Comparison of ENCODE assay signal across 17 cellular contexts in the genomic region with DNA sequence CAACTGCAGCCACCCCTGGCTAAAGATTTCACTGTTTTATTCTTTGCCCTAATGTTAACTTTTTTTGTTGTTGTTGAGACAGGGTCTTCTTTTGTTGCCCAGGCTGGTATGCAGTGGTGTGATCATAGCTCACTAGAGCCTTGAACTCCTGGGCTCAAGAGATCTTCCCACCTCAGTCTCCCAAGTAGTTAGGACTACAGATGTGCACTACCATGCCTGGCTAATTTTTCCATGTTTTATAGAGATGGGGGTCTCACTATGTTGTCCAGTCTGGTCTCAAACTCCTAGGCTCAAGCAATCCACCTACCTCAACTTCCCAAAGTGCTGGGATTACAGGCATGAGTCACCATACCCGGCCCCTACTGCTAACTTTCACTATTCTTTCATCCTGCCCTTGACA.
DNase-seq lines count a peak whose midpoint lies in the region; ATAC-seq, FAIRE-seq and TF ChIP-seq lines count a peak whose summit lies in the region.
"Had no signal": no experiment of that assay in that cellular context is flagged by ENCODE, and none has a peak within 500 bp of the region (broad histone marks: within the 10 kb centered on the region; RNA-seq: fewer than 3 reads in every experiment).

No MANE protein-coding gene starts in this region.

- FAIRE-seq in HepG2 (lab: Jason Lieb, UNC) (no peak), HTR-8/SVneo (lab: Jason Lieb, UNC) (no peak)
- FAIRE-seq: A549, D721Med, H1 had no signal

- ATAC-seq in HepG2 (no peak), right lobe of liver (no peak), WTC11 (no peak)
- ATAC-seq: A549 had no signal

- no peak overlapping the region for H3K27ac Mint-ChIP-seq in WTC11

- intact Hi-C loops in HepG2 (cut with micrococcal nuclease; ENCODE audit: unreplicated experiment), result no loop called here
- intact Hi-C loops in right lobe of liver (cut with DNase I), result loop anchor here in 1 of 2 donors (10.0 kb wide), 1 partner anchor 379 kb away; no protein-coding TSS in a partner anchor
- intact Hi-C loops in esophagus muscularis mucosa (cut with DNase I), result no loop called here
- intact Hi-C loops in spleen (cut with DNase I; ENCODE audit: low total_unique reads), result loop anchor here (10.0 kb wide), 1 partner anchor 469 kb away; no protein-coding TSS in a partner anchor

- H3K27me3 Mint-ChIP-seq in WTC11 (ENCODE audit: low read depth), result no peaks in the 10 kb centered on the region

- TF ChIP-seq RAD21 in HepG2 (CRISPR knock-in tag; IDR thresholded peaks at IDR 0.05) (no peak), SK-N-SH (IDR thresholded peaks at IDR 0.05; ENCODE audit: low read length) (no peak)

- peaks cover 27% of the 10 kb centered on the region for H3K4me1 ChIP-seq in HepG2 (ENCODE audit: insufficient read depth, low read length)
- peaks cover 0 to 4% (median 0%) of the 10 kb centered on the region in 4 donors for H3K4me1 ChIP-seq in right lobe of liver
- H3K4me1 ChIP-seq in esophagus muscularis mucosa, result peaks cover 47 to 64% (median 59%) of the 10 kb centered on the region in 4 donors
- H3K4me1 ChIP-seq in spleen, result peaks cover 24 to 70% (median 54%) of the 10 kb centered on the region in 6 donors
- peaks cover 35 to 39% of the 10 kb centered on the region in 2 experiments for H3K4me1 ChIP-seq in SK-N-SH (ENCODE audit: control insufficient read depth in 1 of 2, insufficient read depth in 2 of 2, low read depth in 1 of 2, low read length in 1 of 2)

- no peaks in the 10 kb centered on the region for H3K27me3 ChIP-seq in HepG2 (ENCODE audit: control insufficient read depth in 1 of 2, insufficient read depth in 2 of 2, low read length in 2 of 2)
- no peaks in the 10 kb centered on the region for H3K27me3 ChIP-seq in right lobe of liver
- H3K27me3 ChIP-seq in esophagus muscularis mucosa, result no peaks in the 10 kb centered on the region
- no peaks in the 10 kb centered on the region for H3K27me3 ChIP-seq in spleen (replicated peaks in 1 of 7)
- no peaks in the 10 kb centered on the region for H3K27me3 ChIP-seq in SK-N-SH (ENCODE audit: insufficient read depth)
- H3K27me3 ChIP-seq: BLaER1, SJSA1 had no signal

- H4K20me1 ChIP-seq in HepG2 (ENCODE audit: insufficient read depth, low read length) (no peaks in the 10 kb centered on the region), SK-N-SH (ENCODE audit: insufficient read depth) (no peaks in the 10 kb centered on the region)
- H4K20me1 ChIP-seq: BLaER1 had no signal

- peaks cover 20% of the 10 kb centered on the region for H3F3A ChIP-seq in SK-N-SH (replicated peaks; ENCODE audit: insufficient read depth)

- no peak overlapping the region for H3K9ac ChIP-seq in HepG2 (ENCODE audit: insufficient read depth, low read depth, low read length)
- H3K9ac ChIP-seq in SK-N-SH, result no peak overlapping the region
- H3K9ac ChIP-seq: BLaER1 had no signal

- POLR2A ChIA-PET in HepG2 (lab: Yijun Ruan, JAX), result no interaction called here
- POLR2A ChIA-PET in WTC11 (lab: Charles Lee), result no interaction called here
- POLR2A ChIA-PET in SK-N-SH (lab: Yijun Ruan, JAX), result no interaction called here

- H3K4me3 Mint-ChIP-seq in WTC11, result no peak overlapping the region

- DNase-seq in HepG2 (ENCODE audit: low spot score), result no peak
- no peak for DNase-seq in right lobe of liver
- DNase-seq in WTC11 (ENCODE audit: low spot score), result no peak
- no peak for DNase-seq in esophagus muscularis mucosa (ENCODE audit: extremely low spot score)
- DNase-seq in spleen, result no peak
- no peak for DNase-seq in HTR-8/SVneo (ENCODE audit: insufficient read length, low spot score)
- no peak for DNase-seq in SK-N-SH
- DNase-seq in GM20000 (ENCODE audit: low spot score), result no peak
- DNase-seq: NCI-H1105 treated with DMSO at 0.1 percent for 48 hours, NCI-H1694, NCI-H2081 treated with DMSO at 0.1 percent for 48 hours, NCI-H774 had no signal

- H3K79me2 ChIP-seq in HepG2 (ENCODE audit: insufficient read depth, low read length) (no peaks in the 10 kb centered on the region), SK-N-SH (ENCODE audit: insufficient read depth) (no peaks in the 10 kb centered on the region)

- no peaks in the 10 kb centered on the region for H3K9me2 ChIP-seq in SK-N-SH

- H3K4me1 Mint-ChIP-seq in WTC11, result peaks cover 68% of the 10 kb centered on the region

- 60% methylated on average over 1 of the region's 1 CpG for WGBS in HepG2 (ENCODE audit: low lambda C conversion rate)
- WGBS in right lobe of liver (ENCODE audit: insufficient coverage, low coverage, low lambda C conversion rate, missing lambda C conversion rate), result 89% methylated on average over 1 of the region's 1 CpG
- WGBS in esophagus muscularis mucosa, result 67% methylated on average over 1 of the region's 1 CpG
- 63 to 89% (median 83%) methylated on average over 1 of the region's 1 CpG for WGBS in spleen, 5 donors
- 69% methylated on average over 1 of the region's 1 CpG for WGBS in SK-N-SH (ENCODE audit: low lambda C conversion rate)

- TF ChIP-seq EP300 in HepG2 (IDR thresholded peaks at IDR 0.05; ENCODE audit: low read depth in 2 of 2, low read length in 2 of 2) (no peak), HepG2 (CRISPR knock-in tag; IDR thresholded peaks at IDR 0.05; ENCODE audit: borderline replicate concordance) (no peak), esophagus muscularis mucosa (IDR thresholded peaks at IDR 0.05) (no peak), SK-N-SH (IDR thresholded peaks at IDR 0.05; ENCODE audit: borderline replicate concordance in 1 of 2, low read depth in 1 of 2, low read length in 1 of 2) (no peak)

- no peak overlapping the region for H3K4me2 ChIP-seq in HepG2 (ENCODE audit: low read depth, low read length)
- H3K4me2 ChIP-seq in SK-N-SH, result no peak overlapping the region
- H3K4me2 ChIP-seq: A549 had no signal

- H2AFZ ChIP-seq in HepG2 (ENCODE audit: low read length) (no peak overlapping the region), SK-N-SH (ENCODE audit: low read depth) (no peak overlapping the region)

- no TSS peak for BruUV-seq in HepG2 (replicated peaks; lab: Mats Ljungman, UMichigan)

- no peaks in the 10 kb centered on the region for H3K36me3 Mint-ChIP-seq in WTC11

- no peak for TF ChIP-seq CTCF in HepG2 (CRISPR knock-in tag; IDR thresholded peaks at IDR 0.05)
- no peak for TF ChIP-seq CTCF in right lobe of liver (IDR thresholded peaks at IDR 0.05)
- TF ChIP-seq CTCF in WTC11 (IDR thresholded peaks at IDR 0.05), result no peak
- no peak for TF ChIP-seq CTCF in esophagus muscularis mucosa (IDR thresholded peaks at IDR 0.05)
- no peak for TF ChIP-seq CTCF in spleen (IDR thresholded peaks at IDR 0.05 in 8 of 11, conservative IDR thresholded peaks at IDR 0.05 in 3 of 11)
- no peak for TF ChIP-seq CTCF in SK-N-SH (IDR thresholded peaks at IDR 0.05)
- no peak for TF ChIP-seq CTCF in GM20000 (IDR thresholded peaks at IDR 0.05; ENCODE audit: extremely low read depth, missing control alignments)

- H3K4me3 ChIP-seq in HepG2 (replicated peaks in 1 of 3; ENCODE audit: insufficient read depth in 1 of 3, low read depth in 2 of 3, low read length in 3 of 3) (no peak overlapping the region), right lobe of liver (no peak overlapping the region), esophagus muscularis mucosa (no peak overlapping the region), spleen (no peak overlapping the region), SK-N-SH (ENCODE audit: low read depth in 2 of 2, low read length in 1 of 2) (no peak overlapping the region)
- H3K4me3 ChIP-seq: A549, BLaER1, SJSA1 had no signal

- TF ChIP-seq POLR2A in HepG2 (IDR thresholded peaks at IDR 0.05; ENCODE audit: insufficient read depth in 1 of 2, low read depth in 2 of 2, low read length in 2 of 2), result no peak
- TF ChIP-seq POLR2A in right lobe of liver (IDR thresholded peaks at IDR 0.05), result no peak
- TF ChIP-seq POLR2A in esophagus muscularis mucosa (IDR thresholded peaks at IDR 0.05; ENCODE audit: low read depth), result no peak
- TF ChIP-seq POLR2A in spleen (IDR thresholded peaks at IDR 0.05), result no peak

- in situ Hi-C loops in HepG2 (cut with HindIII; ENCODE audit: extremely low pct_ligation_motif_present, low pct_unique_long_range_greater_than_20kb), result no loop called here

- H3K9me3 ChIP-seq in HepG2 (ENCODE audit: low read length), result no peaks in the 10 kb centered on the region
- no peaks in the 10 kb centered on the region for H3K9me3 ChIP-seq in right lobe of liver
- H3K9me3 ChIP-seq in esophagus muscularis mucosa, result no peaks in the 10 kb centered on the region
- no peaks in the 10 kb centered on the region for H3K9me3 ChIP-seq in spleen
- H3K9me3 ChIP-seq in SK-N-SH, result no peaks in the 10 kb centered on the region
- H3K9me3 ChIP-seq: A549, BLaER1, SJSA1 had no signal

- H3K36me3 ChIP-seq in HepG2 (replicated peaks in 1 of 2; ENCODE audit: control insufficient read depth in 1 of 2, insufficient read depth in 2 of 2, low read length in 2 of 2), result no peaks in the 10 kb centered on the region
- no peaks in the 10 kb centered on the region for H3K36me3 ChIP-seq in right lobe of liver
- no peaks in the 10 kb centered on the region for H3K36me3 ChIP-seq in esophagus muscularis mucosa
- peaks cover 0 to 10% (median 0%) of the 10 kb centered on the region in 6 donors for H3K36me3 ChIP-seq in spleen
- H3K36me3 ChIP-seq in SK-N-SH (replicated peaks in 1 of 2; ENCODE audit: control insufficient read depth in 1 of 2, insufficient read depth in 2 of 2, low read length in 1 of 2), result peaks cover 0 to 5% of the 10 kb centered on the region in 2 experiments
- H3K36me3 ChIP-seq: SJSA1 had no signal

- H3K9me3 Mint-ChIP-seq in WTC11, result no peaks in the 10 kb centered on the region

- H3K27ac ChIP-seq in HepG2 (ENCODE audit: extremely low read length, insufficient read depth, low read length), result no peak overlapping the region
- no peak overlapping the region for H3K27ac ChIP-seq in right lobe of liver
- H3K27ac ChIP-seq in esophagus muscularis mucosa (replicated peaks in 1 of 4), result peak overlapping the region in 3 of 4 donors; percentile 12 to 38 (median 26)
- H3K27ac ChIP-seq in spleen, result peak overlapping the region in 6 of 8 donors; percentile 56 to 86 (median 76)
- H3K27ac ChIP-seq in SK-N-SH (ENCODE audit: low read depth in 2 of 2, low read length in 1 of 2), result no peak overlapping the region
- H3K27ac ChIP-seq: A549, BLaER1, SJSA1 had no signal

- CTCF ChIA-PET in HepG2 (lab: Yijun Ruan, JAX; ENCODE audit: low intra/inter-chr PET ratio, low total read pairs), result no interaction called here
- CTCF ChIA-PET in WTC11 (lab: Charles Lee), result interaction anchor here (12.1 kb wide), 1 partner anchor 46 kb away, joined by 242 read pairs; no protein-coding TSS in a partner anchor
- CTCF ChIA-PET in SK-N-SH (lab: Yijun Ruan, JAX), result interaction anchor here (1.4 to 5.3 kb wide), 4 partner anchors 49 to 387 kb away, joined by 5 to 69 read pairs (median 29); no protein-coding TSS in a partner anchor

TF ChIP-seq in HepG2, 621 proteins besides CTCF, POLR2A, EP300 and RAD21 (continues in another document):
- TF ChIP-seq ZNF121 (CRISPR knock-in tag; IDR thresholded peaks at IDR 0.05), result peak; percentile 57; the same call in 1 of the 2 replicates

TF ChIP-seq in SK-N-SH, 30 proteins besides CTCF, POLR2A, EP300 and RAD21 (continues in another document):
- TF ChIP-seq, protein P1, sequence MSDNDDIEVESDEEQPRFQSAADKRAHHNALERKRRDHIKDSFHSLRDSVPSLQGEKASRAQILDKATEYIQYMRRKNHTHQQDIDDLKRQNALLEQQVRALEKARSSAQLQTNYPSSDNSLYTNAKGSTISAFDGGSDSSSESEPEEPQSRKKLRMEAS (IDR thresholded peaks at IDR 0.05; ENCODE audit: low read depth), result no peak
- TF ChIP-seq SIN3A (IDR thresholded peaks at IDR 0.05; ENCODE audit: borderline replicate concordance, low read depth, low read length) (no peak), MEF2A (IDR thresholded peaks at IDR 0.05; ENCODE audit: borderline replicate concordance, low read depth) (no peak)

Comparison
In these comparisons a context has a peak if more than half of its experiments do, and no peak if none do; other contexts are left out.
1. H3K27ac ChIP-seq: peak in esophagus muscularis mucosa (3 of 4) and spleen (6 of 8); none in HepG2 (single experiment), right lobe of liver (0 of 3) and SK-N-SH (0 of 2).